Comparison of ENCODE assay signal across 8 cellular contexts in genomic region chr1:19597463-19598309, GRCh38. TPM values are rescaled to one million over a fixed set of nuclear protein-coding genes. Genes with fewer than 3 reads are reported as not detected.
DNase-seq lines count a peak whose midpoint lies in the region; ATAC-seq and TF ChIP-seq lines count a peak whose summit lies in the region.

No MANE protein-coding gene starts in this region.

- 14% methylated on average over 16 of the region's 23 CpGs for WGBS in suprapubic skin

- no peaks in the 10 kb centered on the region for H3K36me3 ChIP-seq in lower lobe of right lung
- H3K36me3 ChIP-seq in suprapubic skin, result no peaks in the 10 kb centered on the region

- intact Hi-C loops in CD14-positive monocyte (cut with micrococcal nuclease) (loop anchor here (5.0 kb wide), 4 partner anchors 90 to 285 kb away; partner anchors contain the start of genes AKR7A2 (in 1 of the 2), CAPZB (in 1 of the 2) and SLC66A1 (in 1 of the 2)), lower lobe of right lung (cut with DNase I) (no loop called here)

- peaks cover 0 to 2% (median 0%) of the 10 kb centered on the region in 7 donors for H3K9me3 Mint-ChIP-seq in CD14-positive monocyte

- ATAC-seq in GM21737 (IDR thresholded peaks at IDR 0.05; ENCODE audit: unreplicated experiment) (peak; percentile 3), lower lobe of right lung (peak; percentile 33 to 38), HG03442 (IDR thresholded peaks at IDR 0.05; ENCODE audit: unreplicated experiment) (no peak)

- peaks cover 0 to 2% (median 0%) of the 10 kb centered on the region in 3 donors for H3K27me3 Mint-ChIP-seq in CD14-positive monocyte (ENCODE audit: low read depth in 3 of 3)

- no peak for TF ChIP-seq CTCF in CD14-positive monocyte (IDR thresholded peaks at IDR 0.05)
- no peak for TF ChIP-seq CTCF in RWPE1 (conservative IDR thresholded peaks at IDR 0.05; ENCODE audit: low read depth)
- no peak for TF ChIP-seq CTCF in coronary artery (IDR thresholded peaks at IDR 0.05)
- TF ChIP-seq CTCF in lower lobe of right lung (IDR thresholded peaks at IDR 0.05), result no peak
- TF ChIP-seq CTCF in suprapubic skin (IDR thresholded peaks at IDR 0.05), result no peak

- H3K27ac Mint-ChIP-seq in CD14-positive monocyte, result peak overlapping the region; percentile 98 to 100 (median 98)

- peaks cover 31% of the 10 kb centered on the region for H3K4me1 Mint-ChIP-seq in CD14-positive monocyte

- no peak for TF ChIP-seq EP300 in suprapubic skin (IDR thresholded peaks at IDR 0.05)

- H3K4me3 Mint-ChIP-seq in CD14-positive monocyte, result peak overlapping the region; percentile 98 to 100

- H3K4me1 ChIP-seq in lower lobe of right lung (peaks cover 43% of the 10 kb centered on the region), suprapubic skin (peaks cover 39% of the 10 kb centered on the region)

- TF ChIP-seq POLR2A in suprapubic skin (IDR thresholded peaks at IDR 0.05), result no peak

- H3K27ac ChIP-seq in RWPE1 (peak overlapping the region; percentile 88), coronary artery (peak overlapping the region; percentile 84 to 97), lower lobe of right lung (peak overlapping the region; percentile 97), suprapubic skin (peak overlapping the region; percentile 97)

- POLR2A ChIA-PET in RWPE1 (lab: Yijun Ruan, JAX; ENCODE audit: low non-redundant PET), result interaction anchor here (0.6 kb wide), 2 partner anchors 9 to 10 kb away, joined by 4 to 6 read pairs; no protein-coding TSS in a partner anchor

- peaks cover 13 to 19% of the 10 kb centered on the region in 2 donors for H3K36me3 Mint-ChIP-seq in CD14-positive monocyte

- no peaks in the 10 kb centered on the region for H3K9me3 ChIP-seq in lower lobe of right lung
- no peaks in the 10 kb centered on the region for H3K9me3 ChIP-seq in suprapubic skin

- peak overlapping the region; percentile 100 for H3K4me3 ChIP-seq in coronary artery
- peak overlapping the region; percentile 81 for H3K4me3 ChIP-seq in lower lobe of right lung
- H3K4me3 ChIP-seq in suprapubic skin, result peak overlapping the region; percentile 91

- peak; percentile 55 for DNase-seq in CD14-positive monocyte (ENCODE audit: low spot score)
- DNase-seq in RWPE1 (ENCODE audit: low spot score), result peak; percentile 42
- DNase-seq in coronary artery (ENCODE audit: low spot score), result no peak
- DNase-seq in lower lobe of right lung, result no peak
- peak in 1 of 2 donors; percentile 84 for DNase-seq in suprapubic skin (ENCODE audit: low spot score in 2 of 2)
- no peak for DNase-seq in D341Med (ENCODE audit: low spot score)

- CTCF ChIA-PET in RWPE1 (lab: Yijun Ruan, JAX), result interaction anchor here (0.6 to 1.1 kb wide), 3 partner anchors 16 to 707 kb away, joined by 3 to 6 read pairs (median 4); no protein-coding TSS in a partner anchor

- H3K27me3 ChIP-seq in lower lobe of right lung (ENCODE audit: low read depth) (no peaks in the 10 kb centered on the region), suprapubic skin (no peaks in the 10 kb centered on the region)

RNA-seq across cellular contexts. Expression of gene NBL1, which starts 46.4 kb away (rescaled TPM):
- not detected for polyA plus RNA-seq in CD14-positive monocyte
- 126 TPM for total RNA-seq in lower lobe of right lung
- 100 to 1,000 TPM; 144 to 197 (median 167) TPM for total RNA-seq in suprapubic skin

Comparison
In these comparisons a context has a peak if more than half of its experiments do, and no peak if none do; other contexts are left out.
1. DNase-seq: peak in CD14-positive monocyte (single experiment) and RWPE1 (single experiment); none in coronary artery (single experiment), lower lobe of right lung (single experiment) and D341Med (single experiment).
2. Peak in every context shown above with its lines, with median percentiles within 50 percentile points of each other: H3K27ac ChIP-seq and H3K4me3 ChIP-seq.